Comparison of ENCODE assay signal across 30 cellular contexts in genomic region chr17:71484546-71484945, GRCh38.
"Had no signal": no experiment of that assay in that cellular context is flagged by ENCODE, and none has a peak within 500 bp of the region (broad histone marks: within the 10 kb centered on the region; RNA-seq: fewer than 3 reads in every experiment).

No MANE protein-coding gene starts in this region.

- H3K4me3 ChIP-seq: body of pancreas, coronary artery, dorsolateral prefrontal cortex, esophagus muscularis mucosa, gastroesophageal sphincter, heart right ventricle had no signal

- H3K9me3 Mint-ChIP-seq: activated CD4-positive, alpha-beta memory T cell treated with anti-CD3 and anti-CD28 coated beads, Interleukin-2, amount 10 ng/mL, durations not matched to agents 7 days and 5 days; activated CD4-positive, alpha-beta T cell treated with anti-CD3 and anti-CD28 coated beads, Interleukin-2, amount 10 ng/mL, durations not matched to agents 7 days and 5 days; activated naive CD4-positive, alpha-beta T cell treated with anti-CD3 and anti-CD28 coated beads, Interleukin-2, amount 10 ng/mL, durations not matched to agents 7 days and 5 days; activated naive CD8-positive, alpha-beta T cell treated with anti-CD3 and anti-CD28 coated beads, Interleukin-2, amount 10 ng/mL, durations not matched to agents 7 days and 5 days; central memory CD8-positive, alpha-beta T cell; dendritic cell treated with granulocyte-macrophage colony-stimulating factor and Interleukin-4, amounts not matched to agents 40 ng/mL and 50 ng/mL, for 4 days had no signal

- H3K4me1 Mint-ChIP-seq: activated CD4-positive, alpha-beta memory T cell treated with anti-CD3 and anti-CD28 coated beads, Interleukin-2, amount 10 ng/mL, durations not matched to agents 7 days and 5 days; activated CD4-positive, alpha-beta T cell treated with anti-CD3 and anti-CD28 coated beads, Interleukin-2, amount 10 ng/mL, durations not matched to agents 7 days and 5 days; activated naive CD4-positive, alpha-beta T cell treated with anti-CD3 and anti-CD28 coated beads, Interleukin-2, amount 10 ng/mL, durations not matched to agents 7 days and 5 days; activated naive CD8-positive, alpha-beta T cell treated with anti-CD3 and anti-CD28 coated beads, Interleukin-2, amount 10 ng/mL, durations not matched to agents 7 days and 5 days; central memory CD8-positive, alpha-beta T cell; endodermal cell had no signal

- H3K36me3 Mint-ChIP-seq: activated naive CD4-positive, alpha-beta T cell treated with anti-CD3 and anti-CD28 coated beads, Interleukin-2, amount 10 ng/mL, durations not matched to agents 7 days and 5 days; activated naive CD4-positive, alpha-beta T cell treated with anti-CD3 and anti-CD28 coated beads, Interleukin-2, amount 50 U/mL, for 72 hours; activated naive CD8-positive, alpha-beta T cell treated with anti-CD3 and anti-CD28 coated beads, Interleukin-2, amount 10 ng/mL, durations not matched to agents 7 days and 5 days had no signal

- H3K27me3 Mint-ChIP-seq: activated CD4-positive, alpha-beta memory T cell treated with anti-CD3 and anti-CD28 coated beads, Interleukin-2, amount 10 ng/mL, durations not matched to agents 7 days and 5 days; activated CD4-positive, alpha-beta T cell treated with anti-CD3 and anti-CD28 coated beads, Interleukin-2, amount 10 ng/mL, durations not matched to agents 7 days and 5 days; activated naive CD4-positive, alpha-beta T cell treated with anti-CD3 and anti-CD28 coated beads, Interleukin-2, amount 10 ng/mL, durations not matched to agents 7 days and 5 days; activated naive CD8-positive, alpha-beta T cell treated with anti-CD3 and anti-CD28 coated beads, Interleukin-2, amount 10 ng/mL, durations not matched to agents 7 days and 5 days; activated T-cell treated with anti-CD3 and anti-CD28 coated beads, Interleukin-2, amount 50 U/mL, for 24 hours; central memory CD8-positive, alpha-beta T cell; dendritic cell treated with granulocyte-macrophage colony-stimulating factor and Interleukin-4, amounts not matched to agents 40 ng/mL and 50 ng/mL, for 4 days had no signal

- H3K27me3 ChIP-seq: dorsolateral prefrontal cortex, esophagus muscularis mucosa, gastroesophageal sphincter had no signal

- H3K4me3 Mint-ChIP-seq: activated CD4-positive, alpha-beta memory T cell treated with anti-CD3 and anti-CD28 coated beads, Interleukin-2, amount 10 ng/mL, durations not matched to agents 7 days and 5 days; activated CD4-positive, alpha-beta T cell treated with anti-CD3 and anti-CD28 coated beads, Interleukin-2, amount 10 ng/mL, durations not matched to agents 7 days and 5 days; activated naive CD4-positive, alpha-beta T cell treated with anti-CD3 and anti-CD28 coated beads, Interleukin-2, amount 10 ng/mL, durations not matched to agents 7 days and 5 days; activated naive CD8-positive, alpha-beta T cell treated with anti-CD3 and anti-CD28 coated beads, Interleukin-2, amount 10 ng/mL, durations not matched to agents 7 days and 5 days; activated T-cell treated with anti-CD3 and anti-CD28 coated beads, Interleukin-2, amount 50 U/mL, for 24 hours; activated T-cell treated with anti-CD3 and anti-CD28 coated beads, Interleukin-2, amount 50 U/mL, for 72 hours; central memory CD8-positive, alpha-beta T cell; dendritic cell treated with granulocyte-macrophage colony-stimulating factor and Interleukin-4, amounts not matched to agents 40 ng/mL and 50 ng/mL, for 4 days; endodermal cell had no signal

- H3K36me3 ChIP-seq: esophagus muscularis mucosa, gastroesophageal sphincter, heart right ventricle had no signal

- H3K27ac Mint-ChIP-seq: activated CD4-positive, alpha-beta memory T cell treated with anti-CD3 and anti-CD28 coated beads, Interleukin-2, amount 10 ng/mL, durations not matched to agents 7 days and 5 days; activated CD4-positive, alpha-beta T cell treated with anti-CD3 and anti-CD28 coated beads, Interleukin-2, amount 10 ng/mL, durations not matched to agents 7 days and 5 days; activated naive CD4-positive, alpha-beta T cell treated with anti-CD3 and anti-CD28 coated beads, Interleukin-2, amount 10 ng/mL, durations not matched to agents 7 days and 5 days; activated naive CD4-positive, alpha-beta T cell treated with anti-CD3 and anti-CD28 coated beads, Interleukin-2, amount 50 U/mL, for 72 hours; activated naive CD8-positive, alpha-beta T cell treated with anti-CD3 and anti-CD28 coated beads, Interleukin-2, amount 10 ng/mL, durations not matched to agents 7 days and 5 days; activated T-cell treated with anti-CD3 and anti-CD28 coated beads, Interleukin-2, amount 50 U/mL, for 24 hours; activated T-cell treated with anti-CD3 and anti-CD28 coated beads, Interleukin-2, amount 50 U/mL, for 72 hours; dendritic cell treated with granulocyte-macrophage colony-stimulating factor and Interleukin-4, amounts not matched to agents 40 ng/mL and 50 ng/mL, for 4 days; endodermal cell had no signal

- ATAC-seq: activated naive CD4-positive, alpha-beta T cell treated with anti-CD3 and anti-CD28 coated beads, Interleukin-2, amount 50 U/mL, for 72 hours; activated T-cell treated with anti-CD3 and anti-CD28 coated beads, Interleukin-2, amount 50 U/mL, for 72 hours; body of pancreas; gastroesophageal sphincter; heart right ventricle had no signal

- DNase-seq: activated CD4-positive, alpha-beta memory T cell treated with anti-CD3 and anti-CD28 coated beads, Interleukin-2, amount 10 ng/mL, durations not matched to agents 7 days and 5 days; activated CD4-positive, alpha-beta T cell treated with anti-CD3 and anti-CD28 coated beads for 4 hours; activated CD4-positive, alpha-beta T cell treated with anti-CD3 and anti-CD28 coated beads, Interleukin-2, amount 10 ng/mL, durations not matched to agents 7 days and 5 days; activated CD4-positive, alpha-beta T cell treated with anti-CD3 and anti-CD28 coated beads, Interleukin-2, amount 50 U/mL, for 4 hours; activated CD4-positive, CD25-positive, alpha-beta regulatory T cell; activated CD4-positive, CD25-positive, alpha-beta regulatory T cell treated with anti-CD3 and anti-CD28 coated beads, Interleukin-2, amount 50 U/mL, for 72 hours; activated CD8-positive, alpha-beta memory T cell treated with anti-CD3 and anti-CD28 coated beads, Interleukin-2, amount 50 U/mL, for 48 hours; activated gamma-delta T cell; activated naive CD4-positive, alpha-beta T cell; activated naive CD4-positive, alpha-beta T cell treated with anti-CD3 and anti-CD28 coated beads, Interleukin-2, amount 10 ng/mL, durations not matched to agents 7 days and 5 days; activated naive CD8-positive, alpha-beta T cell treated with anti-CD3 and anti-CD28 coated beads, Interleukin-2, amount 10 ng/mL, durations not matched to agents 7 days and 5 days; activated T-cell treated with anti-CD3 and anti-CD28 coated beads for 4 hours; activated T-cell treated with anti-CD3 and anti-CD28 coated beads, Interleukin-2, amount 50 U/mL, for 24 hours; activated T-cell treated with anti-CD3 and anti-CD28 coated beads, Interleukin-2, amount 50 U/mL, for 72 hours; amniotic stem cell; anterior cingulate cortex; body of pancreas; dorsolateral prefrontal cortex; effector memory CD4-positive, alpha-beta T cell; endodermal cell; erythroblast; foreskin melanocyte; heart right ventricle; T-helper 2 cell had no signal

- H3K27ac ChIP-seq: body of pancreas, coronary artery, dorsolateral prefrontal cortex, esophagus muscularis mucosa, gastroesophageal sphincter, heart right ventricle had no signal

- H3K9me3 ChIP-seq: body of pancreas, esophagus muscularis mucosa, gastroesophageal sphincter, heart right ventricle had no signal

- H3K4me1 ChIP-seq: body of pancreas, esophagus muscularis mucosa, gastroesophageal sphincter, heart right ventricle had no signal
